ENCODE assay signal across 6 cellular contexts in genomic region chr1:3498986-3499385, GRCh38.
"Had no signal": no experiment of that assay in that cellular context is flagged by ENCODE, and none has a peak within 500 bp of the region (broad histone marks: within the 10 kb centered on the region; RNA-seq: fewer than 3 reads in every experiment).

No MANE protein-coding gene starts in this region.

- H3K9me3 ChIP-seq: HAP-1 had no signal

- H3K4me1 ChIP-seq: HAP-1 had no signal

- H2AFZ ChIP-seq: GM23338 had no signal

- DNase-seq: H7, IMR-90, KG1 had no signal

- H3K4me2 ChIP-seq: GM23338 had no signal

- H3K4me3 ChIP-seq: GM23338, HAP-1, K562 had no signal

- H3K36me3 ChIP-seq: HAP-1 had no signal
